In genomic region chr14:84095796-84096195, GRCh38 we compare ENCODE assay signal across 19 cellular contexts.
"Had no signal": no experiment of that assay in that cellular context is flagged by ENCODE, and none has a peak within 500 bp of the region (broad histone marks: within the 10 kb centered on the region; RNA-seq: fewer than 3 reads in every experiment).

No MANE protein-coding gene starts in this region.

- H3K27me3 ChIP-seq: MG63, SJCRH30 had no signal

- H3K36me3 ChIP-seq: MG63, SJCRH30 had no signal

- H3K4me1 ChIP-seq: SJCRH30 had no signal

- DNase-seq: KBM-7, MG63, NCI-H1092, NCI-H1105 treated with DMSO at 0.1 percent for 48 hours, NCI-H1417 treated with DMSO at 0.1 percent for 48 hours, NCI-H146, NCI-H1694 treated with DMSO at 0.1 percent for 48 hours, NCI-H1930, NCI-H2081, NCI-H2107, NCI-H2227 treated with DMSO at 0.1 percent for 48 hours, NCI-H510A, NCI-H524 treated with DMSO at 0.1 percent for 48 hours, NCI-H69, NCI-H774, SHP77, SJCRH30 had no signal

- H3K9me3 ChIP-seq: MG63, SJCRH30 had no signal

- H3K27ac ChIP-seq: RWPE1, SJCRH30 had no signal

- H3K4me3 ChIP-seq: MG63, SJCRH30 had no signal

- ATAC-seq: SK-N-SH treated with all-trans-retinoic acid at 6 μM for 48 hours had no signal
